27 cellular contexts compared by ENCODE assay signal in the genomic region with DNA sequence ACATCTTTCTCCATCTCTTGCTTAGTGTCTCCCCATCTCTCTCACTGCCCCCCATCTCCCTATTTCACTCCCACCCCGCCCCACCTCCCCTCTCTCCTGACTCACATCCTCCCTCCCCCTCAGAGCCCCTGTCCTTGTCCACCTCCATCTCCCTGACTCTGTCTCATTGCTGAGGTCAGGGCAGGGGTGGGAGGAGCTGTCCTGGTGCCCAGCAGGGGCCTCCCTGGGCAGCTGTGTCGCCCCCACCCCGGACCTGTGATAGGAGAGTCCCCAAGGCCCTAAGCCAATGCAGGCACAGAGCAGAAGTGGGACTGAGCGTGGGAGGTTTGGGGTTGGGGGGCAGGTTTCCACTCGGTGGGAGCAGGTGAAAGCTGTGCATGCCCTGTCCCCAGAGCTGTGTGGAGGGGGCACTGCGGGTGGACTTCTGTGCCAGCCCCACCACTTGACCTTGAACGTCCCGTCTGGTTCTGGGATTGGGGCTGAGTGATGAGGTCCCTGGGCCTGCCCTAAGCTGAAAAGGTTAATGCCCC.
"Had no signal": no experiment of that assay in that cellular context is flagged by ENCODE, and none has a peak within 500 bp of the region (broad histone marks: within the 10 kb centered on the region; RNA-seq: fewer than 3 reads in every experiment).

No MANE protein-coding gene starts in this region.

- ATAC-seq: gastrocnemius medialis; mucosa of descending colon; natural killer cell treated with Interleukin-12 subunit alpha and Interleukin-12 subunit beta and Interleukin-15 and Interleukin-18, amount 100 ng/mL, for 72 hours; right lobe of liver; stimulated activated effector memory CD8-positive, alpha-beta T cell treated with anti-CD3 and anti-CD28 coated beads, Interleukin-12 subunit alpha, Interleukin-12 subunit beta, amount 100 ng/mL, for 72 hours had no signal

- H3K27me3 ChIP-seq: brain microvascular endothelial cell, gastrocnemius medialis, hepatocyte, right lobe of liver, thyroid gland, upper lobe of left lung had no signal

- H3K36me3 ChIP-seq: brain microvascular endothelial cell, gastrocnemius medialis, right lobe of liver, thyroid gland, upper lobe of left lung had no signal

- H3K27ac ChIP-seq: brain microvascular endothelial cell, gastrocnemius medialis, hepatocyte, right lobe of liver, thyroid gland, upper lobe of left lung, VCaP had no signal

- DNase-seq: activated CD4-positive, alpha-beta T cell treated with anti-CD3 and anti-CD28 coated beads for 4 hours; activated CD4-positive, alpha-beta T cell treated with anti-CD3 and anti-CD28 coated beads, Interleukin-2, amount 50 U/mL, for 4 hours; activated CD8-positive, alpha-beta memory T cell treated with anti-CD3 and anti-CD28 coated beads for 24 hours; activated gamma-delta T cell treated with Interleukin-2 at 50 U/mL for 16 hours; activated naive CD4-positive, alpha-beta T cell treated with anti-CD3 and anti-CD28 coated beads, Interleukin-2, amount 50 U/mL, for 16 hours; amniotic stem cell; brain microvascular endothelial cell; central memory CD4-positive, alpha-beta T cell; dermis blood vessel endothelial cell; effector CD8-positive, alpha-beta T cell; erythroblast; gastrocnemius medialis; glutamatergic neuron; mesendoderm; small intestine; stimulated activated CD4-positive, alpha-beta T cell treated with anti-CD3 and anti-CD28 coated beads, Interleukin-4, amount 100 ng/mL, for 24 hours; thyroid gland; upper lobe of left lung had no signal

- H3K4me1 ChIP-seq: gastrocnemius medialis, right lobe of liver had no signal

- FAIRE-seq: astrocyte, keratinocyte, small intestine had no signal

- H3K4me3 ChIP-seq: gastrocnemius medialis, hepatocyte, lung, mucosa of descending colon, right lobe of liver, thyroid gland, upper lobe of left lung had no signal

- H3K9me3 ChIP-seq: gastrocnemius medialis, mucosa of descending colon, right lobe of liver, thyroid gland, upper lobe of left lung had no signal
